Comparison of ENCODE assay signal across 8 cellular contexts in genomic region chr11:15650105-15650938, GRCh38.
DNase-seq lines count a peak whose midpoint lies in the region; ATAC-seq, FAIRE-seq and TF ChIP-seq lines count a peak whose summit lies in the region.

No MANE protein-coding gene starts in this region.

- no peaks in the 10 kb centered on the region for H3K27me3 ChIP-seq in smooth muscle cell (ENCODE audit: low read depth)

- peaks cover 0 to 6% (median 0%) of the 10 kb centered on the region in 6 donors for H3K9me3 Mint-ChIP-seq in immature natural killer cell

- peaks cover 5 to 8% (median 6%) of the 10 kb centered on the region in 3 donors for H3K27me3 Mint-ChIP-seq in immature natural killer cell (ENCODE audit: low read depth in 3 of 3)

- peak overlapping the region; percentile 85 for H3K4me2 ChIP-seq in smooth muscle cell

- peak overlapping the region; percentile 30 to 51 for H3K4me3 ChIP-seq in cardiac fibroblast (replicated peaks in 1 of 2; ENCODE audit: low read depth in 2 of 2, low read length in 2 of 2)
- H3K4me3 ChIP-seq in smooth muscle cell: peak overlapping the region; percentile 45

- DNase-seq in A172 (ENCODE audit: low spot score) (peak; percentile 61), GM18507 (ENCODE audit: extremely low spot score, insufficient read length, low read depth) (peak; percentile 64), NCI-H2081 (lab: John Stamatoyannopoulos, UW) (peak; percentile 80 to 83), cardiac fibroblast (ENCODE audit: low read depth in 2 of 2) (peak; percentile 92 to 96), immature natural killer cell (peak; percentile 38 to 67 (median 62)), smooth muscle cell (lab: John Stamatoyannopoulos, UW; ENCODE audit: unreplicated experiment) (peak; percentile 94)

- peak; percentile 95 for ATAC-seq in HG03025 (IDR thresholded peaks at IDR 0.05; ENCODE audit: low FRiP score, unreplicated experiment)

- WGBS in smooth muscle cell (ENCODE audit: low lambda C conversion rate): 3% methylated on average over 34 of the region's 41 CpGs

- H4K20me1 ChIP-seq in smooth muscle cell (ENCODE audit: low read depth): no peaks in the 10 kb centered on the region

- peaks cover 22% of the 10 kb centered on the region for H3F3A ChIP-seq in smooth muscle cell (ENCODE audit: low read depth)

- no peak overlapping the region for H3K27ac Mint-ChIP-seq in immature natural killer cell

- no peaks in the 10 kb centered on the region for H3K36me3 ChIP-seq in smooth muscle cell (ENCODE audit: low read depth)

- no peaks in the 10 kb centered on the region for H3K36me3 Mint-ChIP-seq in immature natural killer cell

- H3K4me1 ChIP-seq in smooth muscle cell (ENCODE audit: low read depth): peaks cover 23% of the 10 kb centered on the region

- H3K27ac ChIP-seq in VCaP: peak overlapping the region; percentile 80
- H3K27ac ChIP-seq in smooth muscle cell (ENCODE audit: low read depth): peak overlapping the region; percentile 88

- no peaks in the 10 kb centered on the region for H3K9me3 ChIP-seq in smooth muscle cell (replicated peaks; ENCODE audit: low read depth)

- peak overlapping the region; percentile 79 for H3K9ac ChIP-seq in smooth muscle cell (ENCODE audit: low read depth)

- FAIRE-seq in GM18507 (lab: Jason Lieb, UNC): peak; percentile 83

- no peaks in the 10 kb centered on the region for H3K79me2 ChIP-seq in smooth muscle cell (ENCODE audit: low read depth)

- TF ChIP-seq CTCF in VCaP (conservative IDR thresholded peaks at IDR 0.05) (peak; percentile 93), cardiac fibroblast (IDR thresholded peaks at IDR 0.05; ENCODE audit: low read depth, low read length) (peak; percentile 94), smooth muscle cell (IDR thresholded peaks at IDR 0.05; ENCODE audit: borderline replicate concordance, insufficient read depth, poor library complexity, severe bottlenecking) (peak; percentile 96)

- peak overlapping the region; percentile 91 for H2AFZ ChIP-seq in smooth muscle cell (ENCODE audit: low read depth)

- peaks cover 5 to 12% of the 10 kb centered on the region in 2 donors for H3K4me1 Mint-ChIP-seq in immature natural killer cell

- H3K4me3 Mint-ChIP-seq in immature natural killer cell: peak overlapping the region in 2 of 5 donors; percentile 36 to 53

Comparison
In these comparisons a context has a peak if more than half of its experiments do, and no peak if none do; other contexts are left out.
1. Peak in every context shown above with its lines: DNase-seq, ATAC-seq, H3K4me3 ChIP-seq and H3K27ac ChIP-seq.